In genomic region chr19:53553865-53554791, GRCh38 we compare ENCODE assay signal across 8 cellular contexts. TPM values are rescaled to one million over a fixed set of nuclear protein-coding genes. Genes with fewer than 3 reads are reported as not detected.
DNase-seq lines count a peak whose midpoint lies in the region; ATAC-seq and TF ChIP-seq lines count a peak whose summit lies in the region.

No MANE protein-coding gene starts in this region.

- no peaks in the 10 kb centered on the region for H3K27me3 Mint-ChIP-seq in activated T-helper 17 cell treated with anti-CD3 and anti-CD28 coated beads, Interleukin-2, amount 50 U/mL, for 72 hours

- DNase-seq in NCI-H774 (lab: John Stamatoyannopoulos, UW) (peak; percentile 62), fibroblast of pulmonary artery (ENCODE audit: low read depth) (peak; percentile 94), occipital lobe (lab: John Stamatoyannopoulos, UW) (peak; percentile 78), superior temporal gyrus (ENCODE audit: extremely low spot score) (peak; percentile 81), NCI-H1105 treated with DMSO at 0.1 percent for 48 hours (lab: John Stamatoyannopoulos, UW) (no peak)

- H3K9me3 Mint-ChIP-seq in activated T-helper 17 cell treated with anti-CD3 and anti-CD28 coated beads, Interleukin-2, amount 50 U/mL, for 72 hours = no peaks in the 10 kb centered on the region

- peak overlapping the region; percentile 99 for H3K27ac Mint-ChIP-seq in activated T-helper 17 cell treated with anti-CD3 and anti-CD28 coated beads, Interleukin-2, amount 50 U/mL, for 72 hours

- ATAC-seq in HG02798 (IDR thresholded peaks at IDR 0.05; ENCODE audit: poor library complexity, unreplicated experiment) = peak; percentile 78
- ATAC-seq in activated T-helper 17 cell treated with anti-CD3 and anti-CD28 coated beads, Interleukin-2, amount 50 U/mL, for 72 hours (replicated peaks) = peak; percentile 91

- peak overlapping the region; percentile 98 for H3K4me3 Mint-ChIP-seq in activated T-helper 17 cell treated with anti-CD3 and anti-CD28 coated beads, Interleukin-2, amount 50 U/mL, for 72 hours

- peak overlapping the region; percentile 66 for H3K4me3 ChIP-seq in GM12875 (ENCODE audit: low read depth, low read length)
- H3K4me3 ChIP-seq in fibroblast of pulmonary artery (replicated peaks; ENCODE audit: low read depth, low read length) = peak overlapping the region; percentile 63

- peaks cover 57% of the 10 kb centered on the region for H3K36me3 Mint-ChIP-seq in activated T-helper 17 cell treated with anti-CD3 and anti-CD28 coated beads, Interleukin-2, amount 50 U/mL, for 72 hours (ENCODE audit: low read depth)

- peaks cover 5% of the 10 kb centered on the region for H3K4me1 Mint-ChIP-seq in activated T-helper 17 cell treated with anti-CD3 and anti-CD28 coated beads, Interleukin-2, amount 50 U/mL, for 72 hours

- no peak for TF ChIP-seq CTCF in GM12875 (IDR thresholded peaks at IDR 0.05; ENCODE audit: borderline replicate concordance, insufficient read depth, low read depth, low read length)
- TF ChIP-seq CTCF in fibroblast of pulmonary artery (IDR thresholded peaks at IDR 0.05; ENCODE audit: low read length, missing control alignments) = no peak

RNA-seq across cellular contexts. Expression of gene ZNF331, which starts 16.2 kb away (rescaled TPM):
- total RNA-seq in activated T-helper 17 cell treated with anti-CD3 and anti-CD28 coated beads, Interleukin-2, amount 50 U/mL, for 72 hours = 10 to 100 TPM; 24.9 to 65.2 TPM
- 18.2 TPM for total RNA-seq in occipital lobe
